Comparison of ENCODE assay signal across 1 cellular context in the genomic region with DNA sequence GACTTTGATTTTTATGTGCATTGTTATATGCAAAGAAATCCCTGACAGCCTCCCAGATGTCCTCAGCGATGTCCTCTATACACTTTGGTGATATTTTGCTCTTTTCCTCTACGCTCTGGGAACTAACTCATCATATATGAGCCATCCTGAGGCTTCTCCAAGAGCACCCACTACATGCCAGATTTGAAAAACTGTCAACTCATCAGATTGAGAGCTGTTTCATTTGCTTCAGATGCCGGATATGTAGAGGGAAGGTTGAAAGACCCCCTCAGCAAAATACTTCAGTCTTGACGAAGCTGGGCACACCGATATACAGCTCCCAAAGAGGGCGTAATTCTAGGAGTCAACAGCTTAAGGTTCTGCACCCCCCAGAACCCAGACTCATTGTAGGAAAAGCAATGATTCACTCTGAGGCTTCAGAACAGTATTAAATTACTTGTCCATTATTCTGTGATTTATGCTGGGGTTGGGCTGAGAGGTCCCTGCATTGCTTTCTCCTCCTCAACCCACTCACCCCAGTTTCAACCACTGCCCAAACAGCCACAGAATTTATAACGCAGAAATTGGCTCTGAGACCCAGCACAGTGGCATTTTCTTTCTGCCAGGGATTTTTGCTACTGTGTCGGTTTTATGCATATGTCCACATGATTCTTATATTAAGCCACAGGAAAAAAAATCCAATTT.
TF ChIP-seq lines count a peak whose summit lies in the region.

No MANE protein-coding gene starts in this region.

TF ChIP-seq in SK-N-SH, 30 proteins besides CTCF, POLR2A, EP300 and RAD21 (continued from another document):
- TF ChIP-seq, protein P1, sequence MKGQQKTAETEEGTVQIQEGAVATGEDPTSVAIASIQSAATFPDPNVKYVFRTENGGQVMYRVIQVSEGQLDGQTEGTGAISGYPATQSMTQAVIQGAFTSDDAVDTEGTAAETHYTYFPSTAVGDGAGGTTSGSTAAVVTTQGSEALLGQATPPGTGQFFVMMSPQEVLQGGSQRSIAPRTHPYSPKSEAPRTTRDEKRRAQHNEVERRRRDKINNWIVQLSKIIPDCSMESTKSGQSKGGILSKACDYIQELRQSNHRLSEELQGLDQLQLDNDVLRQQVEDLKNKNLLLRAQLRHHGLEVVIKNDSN (IDR thresholded peaks at IDR 0.05; ENCODE audit: borderline replicate concordance, low read depth) = no peak
- no peak for TF ChIP-seq CHD2 (IDR thresholded peaks at IDR 0.05; ENCODE audit: low read length, partially characterized antibody)
- TF ChIP-seq, protein P2, sequence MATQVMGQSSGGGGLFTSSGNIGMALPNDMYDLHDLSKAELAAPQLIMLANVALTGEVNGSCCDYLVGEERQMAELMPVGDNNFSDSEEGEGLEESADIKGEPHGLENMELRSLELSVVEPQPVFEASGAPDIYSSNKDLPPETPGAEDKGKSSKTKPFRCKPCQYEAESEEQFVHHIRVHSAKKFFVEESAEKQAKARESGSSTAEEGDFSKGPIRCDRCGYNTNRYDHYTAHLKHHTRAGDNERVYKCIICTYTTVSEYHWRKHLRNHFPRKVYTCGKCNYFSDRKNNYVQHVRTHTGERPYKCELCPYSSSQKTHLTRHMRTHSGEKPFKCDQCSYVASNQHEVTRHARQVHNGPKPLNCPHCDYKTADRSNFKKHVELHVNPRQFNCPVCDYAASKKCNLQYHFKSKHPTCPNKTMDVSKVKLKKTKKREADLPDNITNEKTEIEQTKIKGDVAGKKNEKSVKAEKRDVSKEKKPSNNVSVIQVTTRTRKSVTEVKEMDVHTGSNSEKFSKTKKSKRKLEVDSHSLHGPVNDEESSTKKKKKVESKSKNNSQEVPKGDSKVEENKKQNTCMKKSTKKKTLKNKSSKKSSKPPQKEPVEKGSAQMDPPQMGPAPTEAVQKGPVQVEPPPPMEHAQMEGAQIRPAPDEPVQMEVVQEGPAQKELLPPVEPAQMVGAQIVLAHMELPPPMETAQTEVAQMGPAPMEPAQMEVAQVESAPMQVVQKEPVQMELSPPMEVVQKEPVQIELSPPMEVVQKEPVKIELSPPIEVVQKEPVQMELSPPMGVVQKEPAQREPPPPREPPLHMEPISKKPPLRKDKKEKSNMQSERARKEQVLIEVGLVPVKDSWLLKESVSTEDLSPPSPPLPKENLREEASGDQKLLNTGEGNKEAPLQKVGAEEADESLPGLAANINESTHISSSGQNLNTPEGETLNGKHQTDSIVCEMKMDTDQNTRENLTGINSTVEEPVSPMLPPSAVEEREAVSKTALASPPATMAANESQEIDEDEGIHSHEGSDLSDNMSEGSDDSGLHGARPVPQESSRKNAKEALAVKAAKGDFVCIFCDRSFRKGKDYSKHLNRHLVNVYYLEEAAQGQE (IDR thresholded peaks at IDR 0.05; ENCODE audit: low read depth, low read length) = no peak
- no peak for TF ChIP-seq GATA2 (CRISPR knock-in tag; IDR thresholded peaks at IDR 0.05)
- no peak for TF ChIP-seq TAF1 (IDR thresholded peaks at IDR 0.05; ENCODE audit: borderline replicate concordance, low read depth, low read length)
- peak; percentile 67; the same call in 1 of the 2 replicates for TF ChIP-seq MXI1 (IDR thresholded peaks at IDR 0.05; ENCODE audit: low read depth, low read length)
